10 cellular contexts compared by ENCODE assay signal in the genomic region with DNA sequence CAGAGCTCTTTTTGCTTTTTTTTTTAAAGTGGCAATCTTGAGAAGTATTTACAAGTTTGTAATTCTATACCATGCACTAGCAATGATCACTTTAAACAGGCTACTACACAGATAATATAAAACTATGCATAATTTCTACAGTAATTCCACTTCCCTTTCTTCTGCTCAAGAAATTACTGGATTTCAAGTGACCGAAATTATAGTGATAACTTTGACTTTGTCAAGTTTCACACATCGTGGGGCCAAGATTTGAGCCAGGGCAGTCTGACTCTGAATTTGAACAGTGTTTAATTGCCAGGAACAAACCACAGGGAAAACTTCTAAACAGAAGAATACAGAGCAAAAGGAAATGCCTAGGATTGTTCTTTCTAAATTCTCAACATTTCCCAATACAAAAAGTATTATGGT.
DNase-seq lines count a peak whose midpoint lies in the region; ATAC-seq and TF ChIP-seq lines count a peak whose summit lies in the region.
"Had no signal": no experiment of that assay in that cellular context is flagged by ENCODE, and none has a peak within 500 bp of the region (broad histone marks: within the 10 kb centered on the region; RNA-seq: fewer than 3 reads in every experiment).

No MANE protein-coding gene starts in this region.

- ATAC-seq in heart right ventricle (peak in 1 of 8 donors; percentile 17), right lobe of liver (no peak)

- H3K9me3 ChIP-seq in heart right ventricle (no peaks in the 10 kb centered on the region), ascending aorta (no peaks in the 10 kb centered on the region), transverse colon (no peaks in the 10 kb centered on the region), right lobe of liver (no peaks in the 10 kb centered on the region)

- no peaks in the 10 kb centered on the region for H3K27me3 ChIP-seq in heart right ventricle
- no peaks in the 10 kb centered on the region for H3K27me3 ChIP-seq in ascending aorta
- no peaks in the 10 kb centered on the region for H3K27me3 ChIP-seq in layer of hippocampus (ENCODE audit: control insufficient read depth, insufficient read depth, low read length)
- no peaks in the 10 kb centered on the region for H3K27me3 ChIP-seq in transverse colon
- H3K27me3 ChIP-seq in right lobe of liver, result no peaks in the 10 kb centered on the region

- peak overlapping the region in 9 of 10 donors; percentile 9 to 79 (median 36) for H3K27ac ChIP-seq in heart right ventricle
- peak overlapping the region; percentile 31 to 50 for H3K27ac ChIP-seq in ascending aorta
- peak overlapping the region; percentile 6 for H3K27ac ChIP-seq in layer of hippocampus (ENCODE audit: low read depth, low read length)
- H3K27ac ChIP-seq in transverse colon, result peak overlapping the region; percentile 40 to 82 (median 68)
- H3K27ac ChIP-seq in right lobe of liver, result no peak overlapping the region

- TF ChIP-seq CTCF in heart right ventricle (IDR thresholded peaks at IDR 0.05), result no peak
- no peak for TF ChIP-seq CTCF in ascending aorta (IDR thresholded peaks at IDR 0.05)
- TF ChIP-seq CTCF in transverse colon (IDR thresholded peaks at IDR 0.05), result no peak
- no peak for TF ChIP-seq CTCF in right lobe of liver (IDR thresholded peaks at IDR 0.05)

- DNase-seq in heart right ventricle (no peak), cardiac septum (ENCODE audit: low spot score) (no peak), ascending aorta (ENCODE audit: low spot score in 2 of 2) (no peak), transverse colon (no peak), right lobe of liver (no peak), ureter (ENCODE audit: low spot score) (no peak)
- DNase-seq in activated CD4-positive, alpha-beta T cell treated with anti-CD3 and anti-CD28 coated beads for 48 hours, result no peak
- DNase-seq: NCI-H2107; stimulated activated CD4-positive, alpha-beta T cell treated with anti-CD3 and anti-CD28 coated beads, Interleukin-12 subunit alpha, Interleukin-12 subunit beta, amount 100 ng/mL, for 4 hours had no signal

- H3K36me3 ChIP-seq in heart right ventricle (peaks cover 0 to 8% (median 0%) of the 10 kb centered on the region in 9 donors), ascending aorta (no peaks in the 10 kb centered on the region), transverse colon (no peaks in the 10 kb centered on the region), right lobe of liver (no peaks in the 10 kb centered on the region)

- no peak for TF ChIP-seq EP300 in transverse colon (IDR thresholded peaks at IDR 0.05; ENCODE audit: low read depth)

- peak overlapping the region in 1 of 10 donors; percentile 5 for H3K4me3 ChIP-seq in heart right ventricle
- no peak overlapping the region for H3K4me3 ChIP-seq in ascending aorta
- no peak overlapping the region for H3K4me3 ChIP-seq in transverse colon
- no peak overlapping the region for H3K4me3 ChIP-seq in right lobe of liver

- H3K4me1 ChIP-seq in heart right ventricle (peaks cover 0 to 72% (median 48%) of the 10 kb centered on the region in 9 donors), ascending aorta (peaks cover 4 to 25% of the 10 kb centered on the region in 2 donors), transverse colon (peaks cover 18 to 51% (median 29%) of the 10 kb centered on the region in 4 donors), right lobe of liver (peaks cover 0 to 14% (median 0%) of the 10 kb centered on the region in 4 donors)

- 21 to 56% methylated on average over 2 of the region's 2 CpGs for WGBS in heart right ventricle, 2 donors
- WGBS in transverse colon (ENCODE audit: low coverage in 1 of 2), 2 donors, result 21 to 37% methylated on average over 2 of the region's 2 CpGs
- 13% methylated on average over 2 of the region's 2 CpGs for WGBS in right lobe of liver (ENCODE audit: insufficient coverage, low coverage, low lambda C conversion rate, missing lambda C conversion rate)

- intact Hi-C loops in heart right ventricle (cut with DNase I) (loop anchor here in 4 of 10 donors (2.0 to 10.0 kb wide), 3 partner anchors 55 to 143 kb away; no protein-coding TSS in a partner anchor), cardiac septum (cut with DNase I) (no loop called here), ascending aorta (cut with DNase I) (no loop called here), transverse colon (cut with DNase I; ENCODE audit: low total_unique reads) (no loop called here), right lobe of liver (cut with DNase I) (no loop called here)

- in situ Hi-C loops in transverse colon (cut with MboI; ENCODE audit: low pct_ligation_motif_present in 1 of 4, low pct_unique_long_range_greater_than_20kb in 1 of 4, low sequenced_read_pairs in 3 of 4), result loop anchor here in 2 of 4 donors (10.0 to 25.0 kb wide), 2 partner anchors 145 to 152 kb away; no protein-coding TSS in a partner anchor

- TF ChIP-seq POLR2A in transverse colon (IDR thresholded peaks at IDR 0.05) (no peak), right lobe of liver (IDR thresholded peaks at IDR 0.05) (no peak)

Comparison
In these comparisons a context has a peak if more than half of its experiments do, and no peak if none do; other contexts are left out.
1. H3K27ac ChIP-seq: peak in heart right ventricle (9 of 10), ascending aorta (2 of 2), layer of hippocampus (single experiment) and transverse colon (4 of 4); none in right lobe of liver (0 of 3).